ENCODE assay signal across 9 cellular contexts in the genomic region with DNA sequence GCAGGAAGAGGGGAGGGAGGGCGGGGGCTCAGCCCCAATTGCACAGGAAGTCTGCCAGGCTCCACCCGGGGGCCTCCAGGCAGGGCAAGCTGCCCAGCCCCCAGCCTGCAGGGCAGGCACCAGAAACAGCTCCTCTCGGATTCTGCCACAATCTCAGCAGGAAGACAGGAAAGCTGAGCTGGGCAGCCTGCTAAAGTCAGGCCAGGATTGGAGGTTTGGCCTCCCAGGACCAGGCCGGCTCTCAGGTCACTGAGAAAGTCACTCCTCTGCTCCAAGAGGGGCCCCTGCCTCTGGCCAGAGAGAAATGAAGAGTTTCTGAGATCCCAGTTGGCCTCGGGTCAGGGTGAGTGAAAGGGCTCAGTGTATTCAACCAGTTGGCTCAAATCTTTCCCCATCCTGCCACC. TPM values are rescaled to one million over a fixed set of nuclear protein-coding genes. Genes with fewer than 3 reads are reported as not detected.
DNase-seq lines count a peak whose midpoint lies in the region; ATAC-seq and TF ChIP-seq lines count a peak whose summit lies in the region.
"Had no signal": no experiment of that assay in that cellular context is flagged by ENCODE, and none has a peak within 500 bp of the region (broad histone marks: within the 10 kb centered on the region; RNA-seq: fewer than 3 reads in every experiment).

No MANE protein-coding gene starts in this region.

- H3K4me1 ChIP-seq in breast epithelium = peaks cover 17 to 43% of the 10 kb centered on the region in 2 donors
- H3K4me1 ChIP-seq in mesodermal cell (ENCODE audit: control insufficient read depth, insufficient read depth, low read length, poor library complexity, severe bottlenecking) = peaks cover 83% of the 10 kb centered on the region

- H3K27ac ChIP-seq in breast epithelium (peak overlapping the region; percentile 89 to 94), mesodermal cell (ENCODE audit: low read depth, low read length, severe bottlenecking) (peak overlapping the region; percentile 91)

- WGBS in mesodermal cell (ENCODE audit: insufficient coverage in 2 of 2), 2 experiments = 18 to 33% methylated on average over 3 to 5 of the region's 5 CpGs

- H3K27me3 ChIP-seq in breast epithelium = no peaks in the 10 kb centered on the region

- TF ChIP-seq CTCF in breast epithelium (IDR thresholded peaks at IDR 0.05) = no peak

- DNase-seq in AG08395 (ENCODE audit: low spot score) (peak; percentile 60), breast epithelium (ENCODE audit: low spot score in 2 of 2) (no peak), iPS-NIHi7 (ENCODE audit: extremely low spot score) (no peak)
- DNase-seq in Jurkat, Clone E6-1 (ENCODE audit: low read depth, low spot score) = peak; percentile 28
- DNase-seq: activated CD4-positive, alpha-beta T cell treated with anti-CD3 and anti-CD28 coated beads for 4 hours had no signal

- H3K9me3 ChIP-seq in breast epithelium = no peaks in the 10 kb centered on the region
- H3K9me3 ChIP-seq in mesodermal cell (ENCODE audit: control insufficient read depth, low read length) = no peaks in the 10 kb centered on the region

- H3K4me3 ChIP-seq in Jurkat, Clone E6-1 (ENCODE audit: low read length) = no peak overlapping the region; the same call in 1 of the 2 replicates
- H3K4me3 ChIP-seq in breast epithelium (no peak overlapping the region), mesodermal cell (ENCODE audit: extremely low read depth, insufficient read depth, low read length, poor library complexity, severe bottlenecking) (no peak overlapping the region)

- no peak for TF ChIP-seq POLR2A in breast epithelium (IDR thresholded peaks at IDR 0.05)

- intact Hi-C loops in breast epithelium (cut with DNase I; ENCODE audit: low total_unique reads) = no loop called here

- H3K36me3 ChIP-seq in breast epithelium (no peaks in the 10 kb centered on the region), mesodermal cell (ENCODE audit: control insufficient read depth, insufficient read depth, low read length) (peaks cover 50% of the 10 kb centered on the region)

- ATAC-seq in HG03135 (IDR thresholded peaks at IDR 0.05; ENCODE audit: unreplicated experiment) (no peak), HG03432 (IDR thresholded peaks at IDR 0.05; ENCODE audit: unreplicated experiment) (no peak), GM21786 (IDR thresholded peaks at IDR 0.05; ENCODE audit: unreplicated experiment) (no peak)

RNA-seq across cellular contexts. Expression of a gene that starts 54.6 kb away (rescaled TPM):
- 50.2 TPM for polyA plus RNA-seq in Jurkat, Clone E6-1 (2012; ENCODE audit: insufficient read depth, insufficient read length)
- 10 to 100 TPM; 19.0 to 45.9 (median 43.2) TPM for total RNA-seq in breast epithelium
- 42.9 TPM for polyA plus RNA-seq in mesodermal cell (2013, experiment 1 of 2)
- polyA plus RNA-seq in mesodermal cell (2013, experiment 2 of 2) = 38.1 TPM

Comparison
In these comparisons a context has a peak if more than half of its experiments do, and no peak if none do; other contexts are left out.
1. DNase-seq: peak in AG08395 (single experiment) and Jurkat, Clone E6-1 (single experiment); none in breast epithelium (0 of 2) and iPS-NIHi7 (single experiment).